ENCODE assay signal across 19 cellular contexts in genomic region chr9:89411759-89412158, GRCh38.
DNase-seq lines count a peak whose midpoint lies in the region; ATAC-seq and FAIRE-seq lines count a peak whose summit lies in the region.
"Had no signal": no experiment of that assay in that cellular context is flagged by ENCODE, and none has a peak within 500 bp of the region (broad histone marks: within the 10 kb centered on the region; RNA-seq: fewer than 3 reads in every experiment).

No MANE protein-coding gene starts in this region.

- no peaks in the 10 kb centered on the region for H3K9me3 ChIP-seq in CD4-positive, CD25-positive, alpha-beta regulatory T cell (ENCODE audit: control insufficient read depth in 2 of 2, low read length in 2 of 2)
- no peaks in the 10 kb centered on the region for H3K9me3 ChIP-seq in naive thymus-derived CD4-positive, alpha-beta T cell (ENCODE audit: control insufficient read depth in 2 of 3, low read length in 3 of 3)
- H3K9me3 ChIP-seq: SJSA1 had no signal

- H3K9me3 Mint-ChIP-seq in CD4-positive, CD25-positive, alpha-beta regulatory T cell, result peaks cover 0 to 5% (median 3%) of the 10 kb centered on the region in 7 donors
- H3K9me3 Mint-ChIP-seq in activated naive CD8-positive, alpha-beta T cell treated with anti-CD3 and anti-CD28 coated beads, Interleukin-2, amount 10 ng/mL, durations not matched to agents 7 days and 5 days, result no peaks in the 10 kb centered on the region
- peaks cover 0 to 5% (median 0%) of the 10 kb centered on the region in 11 donors for H3K9me3 Mint-ChIP-seq in naive thymus-derived CD4-positive, alpha-beta T cell

- intact Hi-C loops in naive thymus-derived CD4-positive, alpha-beta T cell (cut with micrococcal nuclease), result no loop called here

- H3K4me3 Mint-ChIP-seq in CD4-positive, CD25-positive, alpha-beta regulatory T cell, result peak overlapping the region in 3 of 4 donors; percentile 9 to 80 (median 44)
- H3K4me3 Mint-ChIP-seq in activated naive CD8-positive, alpha-beta T cell treated with anti-CD3 and anti-CD28 coated beads, Interleukin-2, amount 10 ng/mL, durations not matched to agents 7 days and 5 days, result no peak overlapping the region
- peak overlapping the region in 5 of 10 donors; percentile 10 to 82 (median 50) for H3K4me3 Mint-ChIP-seq in naive thymus-derived CD4-positive, alpha-beta T cell

- H3K27ac ChIP-seq in CD4-positive, CD25-positive, alpha-beta regulatory T cell (ENCODE audit: insufficient read depth, low read length, poor library complexity, severe bottlenecking), result peak overlapping the region; percentile 65
- H3K27ac ChIP-seq in naive thymus-derived CD4-positive, alpha-beta T cell (ENCODE audit: low read depth, low read length), result peak overlapping the region; percentile 12
- H3K27ac ChIP-seq: heart left ventricle, SJSA1 had no signal

- no peaks in the 10 kb centered on the region for H3K27me3 ChIP-seq in CD4-positive, CD25-positive, alpha-beta regulatory T cell (ENCODE audit: control insufficient read depth, insufficient read depth, low read length)
- H3K27me3 ChIP-seq in naive thymus-derived CD4-positive, alpha-beta T cell (ENCODE audit: control insufficient read depth in 2 of 2, insufficient read depth in 2 of 2, low read length in 2 of 2), result no peaks in the 10 kb centered on the region
- H3K27me3 ChIP-seq: heart left ventricle, SJSA1 had no signal

- H3K36me3 ChIP-seq in CD4-positive, CD25-positive, alpha-beta regulatory T cell (ENCODE audit: control insufficient read depth, insufficient read depth, low read length), result peaks cover 57% of the 10 kb centered on the region
- H3K36me3 ChIP-seq in naive thymus-derived CD4-positive, alpha-beta T cell (ENCODE audit: control insufficient read depth in 2 of 3, insufficient read depth in 3 of 3, low read length in 3 of 3), result peaks cover 5 to 65% (median 22%) of the 10 kb centered on the region in 3 experiments
- H3K36me3 ChIP-seq: SJSA1 had no signal

- no peak for DNase-seq in CD4-positive, CD25-positive, alpha-beta regulatory T cell
- DNase-seq in GM19239 (ENCODE audit: insufficient read length, low spot score) (no peak), COLO668 (lab: John Stamatoyannopoulos, UW; ENCODE audit: unreplicated experiment) (no peak), left lobe of liver (ENCODE audit: low spot score) (no peak)
- no peak for DNase-seq in activated naive CD8-positive, alpha-beta T cell treated with anti-CD3 and anti-CD28 coated beads, Interleukin-2, amount 10 ng/mL, durations not matched to agents 7 days and 5 days
- no peak for DNase-seq in naive thymus-derived CD4-positive, alpha-beta T cell
- DNase-seq: DMS 273 treated with DMSO at 0.1 percent for 48 hours; effector CD4-positive, alpha-beta T cell; heart left ventricle; islet precursor cell; NCI-H187; NCI-H524; OCI-M1; stimulated activated CD4-positive, alpha-beta T cell treated with anti-CD3 and anti-CD28 coated beads, Interleukin-4, amount 100 ng/mL, for 24 hours; trophoblast cell had no signal

- FAIRE-seq in GM19239 (lab: Jason Lieb, UNC), result peak; percentile 4
- FAIRE-seq: bronchial epithelial cell had no signal

- H3K4me1 ChIP-seq in CD4-positive, CD25-positive, alpha-beta regulatory T cell (ENCODE audit: control insufficient read depth, insufficient read depth, low read length, poor library complexity, severe bottlenecking), result peaks cover 88% of the 10 kb centered on the region
- peaks cover 53 to 59% of the 10 kb centered on the region in 2 donors for H3K4me1 ChIP-seq in naive thymus-derived CD4-positive, alpha-beta T cell (ENCODE audit: control insufficient read depth in 2 of 2, insufficient read depth in 2 of 2, low read length in 2 of 2)

- peaks cover 52% of the 10 kb centered on the region for H3K36me3 Mint-ChIP-seq in CD4-positive, CD25-positive, alpha-beta regulatory T cell
- peaks cover 46% of the 10 kb centered on the region for H3K36me3 Mint-ChIP-seq in activated naive CD8-positive, alpha-beta T cell treated with anti-CD3 and anti-CD28 coated beads, Interleukin-2, amount 10 ng/mL, durations not matched to agents 7 days and 5 days
- peaks cover 10 to 59% (median 53%) of the 10 kb centered on the region in 5 donors for H3K36me3 Mint-ChIP-seq in naive thymus-derived CD4-positive, alpha-beta T cell

- peak overlapping the region in 2 of 3 donors; percentile 46 to 89 for H3K27ac Mint-ChIP-seq in CD4-positive, CD25-positive, alpha-beta regulatory T cell
- H3K27ac Mint-ChIP-seq in activated naive CD8-positive, alpha-beta T cell treated with anti-CD3 and anti-CD28 coated beads, Interleukin-2, amount 10 ng/mL, durations not matched to agents 7 days and 5 days, result peak overlapping the region; percentile 32
- H3K27ac Mint-ChIP-seq in naive thymus-derived CD4-positive, alpha-beta T cell, result peak overlapping the region; percentile 26 to 93 (median 76)

- no peaks in the 10 kb centered on the region for H3K27me3 Mint-ChIP-seq in CD4-positive, CD25-positive, alpha-beta regulatory T cell
- H3K27me3 Mint-ChIP-seq in activated naive CD8-positive, alpha-beta T cell treated with anti-CD3 and anti-CD28 coated beads, Interleukin-2, amount 10 ng/mL, durations not matched to agents 7 days and 5 days, result no peaks in the 10 kb centered on the region
- no peaks in the 10 kb centered on the region for H3K27me3 Mint-ChIP-seq in naive thymus-derived CD4-positive, alpha-beta T cell

- ATAC-seq in CD4-positive, CD25-positive, alpha-beta regulatory T cell (ENCODE audit: low read depth in 2 of 2), result no peak
- no peak for ATAC-seq in activated naive CD8-positive, alpha-beta T cell treated with anti-CD3 and anti-CD28 coated beads, Interleukin-2, amount 10 ng/mL, durations not matched to agents 7 days and 5 days (ENCODE audit: low read depth)
- no peak for ATAC-seq in naive thymus-derived CD4-positive, alpha-beta T cell
- ATAC-seq in HG03571 (IDR thresholded peaks at IDR 0.05; ENCODE audit: unreplicated experiment) (no peak), left lobe of liver (no peak), GM18907 (IDR thresholded peaks at IDR 0.05; ENCODE audit: unreplicated experiment) (no peak)
- ATAC-seq: heart left ventricle had no signal

- CTCF ChIA-PET in naive thymus-derived CD4-positive, alpha-beta T cell (lab: Charles Lee), result no interaction called here

- H3K4me1 Mint-ChIP-seq in CD4-positive, CD25-positive, alpha-beta regulatory T cell, result peaks cover 33 to 98% (median 75%) of the 10 kb centered on the region in 4 donors
- peaks cover 62% of the 10 kb centered on the region for H3K4me1 Mint-ChIP-seq in activated naive CD8-positive, alpha-beta T cell treated with anti-CD3 and anti-CD28 coated beads, Interleukin-2, amount 10 ng/mL, durations not matched to agents 7 days and 5 days
- peaks cover 56 to 100% (median 91%) of the 10 kb centered on the region in 7 donors for H3K4me1 Mint-ChIP-seq in naive thymus-derived CD4-positive, alpha-beta T cell

- no peak overlapping the region for H3K4me3 ChIP-seq in CD4-positive, CD25-positive, alpha-beta regulatory T cell (ENCODE audit: low read depth, low read length)
- no peak overlapping the region for H3K4me3 ChIP-seq in naive thymus-derived CD4-positive, alpha-beta T cell (ENCODE audit: low read length)
- H3K4me3 ChIP-seq: heart left ventricle, SJSA1 had no signal

- POLR2A ChIA-PET in activated naive CD8-positive, alpha-beta T cell treated with anti-CD3 and anti-CD28 coated beads, Interleukin-2, amount 10 ng/mL, durations not matched to agents 7 days and 5 days (lab: Charles Lee), result no interaction called here
- POLR2A ChIA-PET in naive thymus-derived CD4-positive, alpha-beta T cell (lab: Charles Lee), result no interaction called here
